In the genomic region with DNA sequence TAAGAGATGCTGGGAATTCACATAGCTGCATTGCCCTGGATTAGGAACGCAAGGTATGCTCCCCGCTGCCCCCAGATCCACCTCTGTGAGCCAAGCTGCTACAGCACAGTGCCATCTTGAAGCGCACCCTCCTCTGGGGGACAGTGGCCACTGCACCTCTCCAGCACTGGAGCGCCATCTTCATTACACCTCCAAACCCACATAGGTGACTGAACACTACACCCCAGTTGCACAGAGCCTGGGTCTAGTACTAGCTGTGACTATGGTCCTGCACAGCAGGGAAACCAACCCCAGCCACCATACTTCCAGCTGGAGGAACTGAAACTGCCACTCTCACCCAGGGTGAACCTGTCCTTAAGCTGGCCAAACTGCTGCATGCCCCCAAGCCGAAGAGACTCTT, we compare ENCODE assay signal across 1 cellular context.
TF ChIP-seq lines count a peak whose summit lies in the region.

No MANE protein-coding gene starts in this region.

TF ChIP-seq in WTC11, 78 proteins besides CTCF, POLR2A, EP300 and RAD21 (continued from another document):
- TF ChIP-seq, protein P1, sequence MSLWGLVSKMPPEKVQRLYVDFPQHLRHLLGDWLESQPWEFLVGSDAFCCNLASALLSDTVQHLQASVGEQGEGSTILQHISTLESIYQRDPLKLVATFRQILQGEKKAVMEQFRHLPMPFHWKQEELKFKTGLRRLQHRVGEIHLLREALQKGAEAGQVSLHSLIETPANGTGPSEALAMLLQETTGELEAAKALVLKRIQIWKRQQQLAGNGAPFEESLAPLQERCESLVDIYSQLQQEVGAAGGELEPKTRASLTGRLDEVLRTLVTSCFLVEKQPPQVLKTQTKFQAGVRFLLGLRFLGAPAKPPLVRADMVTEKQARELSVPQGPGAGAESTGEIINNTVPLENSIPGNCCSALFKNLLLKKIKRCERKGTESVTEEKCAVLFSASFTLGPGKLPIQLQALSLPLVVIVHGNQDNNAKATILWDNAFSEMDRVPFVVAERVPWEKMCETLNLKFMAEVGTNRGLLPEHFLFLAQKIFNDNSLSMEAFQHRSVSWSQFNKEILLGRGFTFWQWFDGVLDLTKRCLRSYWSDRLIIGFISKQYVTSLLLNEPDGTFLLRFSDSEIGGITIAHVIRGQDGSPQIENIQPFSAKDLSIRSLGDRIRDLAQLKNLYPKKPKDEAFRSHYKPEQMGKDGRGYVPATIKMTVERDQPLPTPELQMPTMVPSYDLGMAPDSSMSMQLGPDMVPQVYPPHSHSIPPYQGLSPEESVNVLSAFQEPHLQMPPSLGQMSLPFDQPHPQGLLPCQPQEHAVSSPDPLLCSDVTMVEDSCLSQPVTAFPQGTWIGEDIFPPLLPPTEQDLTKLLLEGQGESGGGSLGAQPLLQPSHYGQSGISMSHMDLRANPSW (CRISPR knock-in tag; conservative IDR thresholded peaks at IDR 0.05; ENCODE audit: low read depth), result no peak
- TF ChIP-seq TEAD1 (CRISPR knock-in tag; IDR thresholded peaks at IDR 0.05), result no peak
- TF ChIP-seq, protein P2, sequence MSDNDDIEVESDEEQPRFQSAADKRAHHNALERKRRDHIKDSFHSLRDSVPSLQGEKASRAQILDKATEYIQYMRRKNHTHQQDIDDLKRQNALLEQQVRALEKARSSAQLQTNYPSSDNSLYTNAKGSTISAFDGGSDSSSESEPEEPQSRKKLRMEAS (CRISPR knock-in tag; IDR thresholded peaks at IDR 0.05), result no peak
- no peak for TF ChIP-seq NFYB (CRISPR knock-in tag; conservative IDR thresholded peaks at IDR 0.05; ENCODE audit: low read depth)
- TF ChIP-seq, protein P3, sequence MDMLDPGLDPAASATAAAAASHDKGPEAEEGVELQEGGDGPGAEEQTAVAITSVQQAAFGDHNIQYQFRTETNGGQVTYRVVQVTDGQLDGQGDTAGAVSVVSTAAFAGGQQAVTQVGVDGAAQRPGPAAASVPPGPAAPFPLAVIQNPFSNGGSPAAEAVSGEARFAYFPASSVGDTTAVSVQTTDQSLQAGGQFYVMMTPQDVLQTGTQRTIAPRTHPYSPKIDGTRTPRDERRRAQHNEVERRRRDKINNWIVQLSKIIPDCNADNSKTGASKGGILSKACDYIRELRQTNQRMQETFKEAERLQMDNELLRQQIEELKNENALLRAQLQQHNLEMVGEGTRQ (CRISPR knock-in tag; IDR thresholded peaks at IDR 0.05), result no peak
- TF ChIP-seq HMGA2 (CRISPR knock-in tag; IDR thresholded peaks at IDR 0.05), result no peak
- TF ChIP-seq JAZF1 (CRISPR knock-in tag; IDR thresholded peaks at IDR 0.05), result no peak
- TF ChIP-seq, protein P4, sequence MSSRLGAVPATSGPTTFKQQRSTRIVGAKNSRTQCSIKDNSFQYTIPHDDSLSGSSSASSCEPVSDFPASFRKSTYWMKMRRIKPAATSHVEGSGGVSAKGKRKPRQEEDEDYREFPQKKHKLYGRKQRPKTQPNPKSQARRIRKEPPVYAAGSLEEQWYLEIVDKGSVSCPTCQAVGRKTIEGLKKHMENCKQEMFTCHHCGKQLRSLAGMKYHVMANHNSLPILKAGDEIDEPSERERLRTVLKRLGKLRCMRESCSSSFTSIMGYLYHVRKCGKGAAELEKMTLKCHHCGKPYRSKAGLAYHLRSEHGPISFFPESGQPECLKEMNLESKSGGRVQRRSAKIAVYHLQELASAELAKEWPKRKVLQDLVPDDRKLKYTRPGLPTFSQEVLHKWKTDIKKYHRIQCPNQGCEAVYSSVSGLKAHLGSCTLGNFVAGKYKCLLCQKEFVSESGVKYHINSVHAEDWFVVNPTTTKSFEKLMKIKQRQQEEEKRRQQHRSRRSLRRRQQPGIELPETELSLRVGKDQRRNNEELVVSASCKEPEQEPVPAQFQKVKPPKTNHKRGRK (CRISPR knock-in tag; IDR thresholded peaks at IDR 0.05; ENCODE audit: borderline replicate concordance), result no peak
- no peak for TF ChIP-seq NR1H2 (CRISPR knock-in tag; IDR thresholded peaks at IDR 0.05)
